Comparison of ENCODE assay signal across 7 cellular contexts in the genomic region with DNA sequence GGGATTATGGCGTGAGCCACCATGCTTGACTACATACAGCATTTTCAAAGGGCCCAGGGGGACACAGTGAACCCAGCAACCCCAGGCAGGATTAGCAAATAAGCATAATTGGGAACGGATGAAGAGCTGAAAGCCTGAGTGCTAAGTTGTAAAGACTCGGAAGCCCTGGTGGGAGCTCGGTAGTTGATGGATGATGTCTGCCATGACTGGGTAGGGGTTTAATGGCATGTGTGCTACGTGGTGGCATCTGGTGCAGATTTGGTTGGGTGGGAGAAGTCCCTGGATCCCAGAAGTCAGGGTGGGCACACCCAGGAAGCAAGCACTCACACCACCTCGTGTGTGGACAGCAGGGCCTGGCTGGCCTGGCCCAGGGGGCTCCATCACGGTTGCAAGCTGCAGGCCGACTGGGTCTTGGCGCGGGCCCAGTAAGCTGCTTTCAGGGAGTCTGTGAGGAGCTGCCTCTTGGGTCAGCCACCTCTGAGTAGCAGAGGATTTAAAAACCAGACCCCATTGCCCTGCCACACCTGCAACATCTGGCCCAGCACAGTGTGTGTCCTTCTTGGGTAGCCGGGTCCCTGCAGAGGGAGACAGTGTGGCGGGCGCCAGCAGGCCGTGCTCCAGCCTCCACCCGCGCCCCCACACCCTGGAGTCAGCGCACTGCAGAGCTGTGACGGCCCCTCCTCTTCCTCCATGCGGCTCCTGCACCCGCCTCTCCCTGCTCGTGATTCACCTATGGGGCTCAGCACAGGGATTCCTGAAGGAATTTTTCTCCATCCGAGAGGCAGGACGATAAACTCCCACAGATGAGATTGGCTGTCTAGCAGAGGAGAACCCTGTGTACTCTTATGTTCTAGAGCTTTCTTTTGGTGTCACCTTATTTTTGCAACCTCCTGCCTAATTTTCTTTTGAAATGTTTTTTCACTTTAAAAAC.
DNase-seq lines count a peak whose midpoint lies in the region; ATAC-seq, FAIRE-seq and TF ChIP-seq lines count a peak whose summit lies in the region.
"Not testable (repeated sequence)": the region's sequence is repeated elsewhere in the genome, so short reads cannot be mapped to it uniquely, and the experiment has no call there.

No MANE protein-coding gene starts in this region.

- not testable (repeated sequence) for H3K9me3 ChIP-seq in CD8-positive, alpha-beta memory T cell (ENCODE audit: low read length); adrenal gland (replicated peaks in 1 of 3); kidney (ENCODE audit: control insufficient read depth in 1 of 2, low read length in 2 of 2); sigmoid colon

- H3K27me3 ChIP-seq in CD8-positive, alpha-beta memory T cell (ENCODE audit: insufficient read depth, low read length, poor library complexity, severe bottlenecking); adrenal gland; sigmoid colon: not testable (repeated sequence)

- intact Hi-C loops in adrenal gland (cut with DNase I); Right ventricle myocardium inferior (cut with DNase I); kidney (cut with DNase I); natural killer cell (cut with micrococcal nuclease); sigmoid colon (cut with DNase I): not testable (repeated sequence)

- FAIRE-seq in kidney (lab: Jason Lieb, UNC), result not testable (repeated sequence)

- WGBS in adrenal gland, 4 donors, result 55 to 70% (median 65%) methylated on average over 11 to 20 of the region's 23 CpGs
- WGBS in sigmoid colon, 2 donors, result 89 to 90% methylated on average over 21 to 22 of the region's 23 CpGs

- not testable (repeated sequence) for H3K9me3 Mint-ChIP-seq in CD8-positive, alpha-beta memory T cell; effector memory CD8-positive, alpha-beta T cell; natural killer cell

- not testable (repeated sequence) for ATAC-seq in effector memory CD8-positive, alpha-beta T cell (replicated peaks); natural killer cell
- peak; percentile 29 for ATAC-seq in Right ventricle myocardium inferior

- TF ChIP-seq CTCF in adrenal gland (IDR thresholded peaks at IDR 0.05); kidney (IDR thresholded peaks at IDR 0.05; ENCODE audit: borderline replicate concordance, extremely low read depth, insufficient read depth); natural killer cell (IDR thresholded peaks at IDR 0.05); sigmoid colon (IDR thresholded peaks at IDR 0.05): not testable (repeated sequence)

- CTCF ChIA-PET in CD8-positive, alpha-beta memory T cell (lab: Charles Lee), result not testable (repeated sequence)

- DNase-seq in CD8-positive, alpha-beta memory T cell, result peak in 1 of 5 donors; percentile 20
- peak in 4 of 7 donors; percentile 42 to 72 (median 50) for DNase-seq in adrenal gland
- not testable (repeated sequence) for DNase-seq in effector memory CD8-positive, alpha-beta T cell; natural killer cell
- DNase-seq in Right ventricle myocardium inferior (ENCODE audit: missing footprints), result peak; percentile 56
- peak; percentile 64 for DNase-seq in kidney
- peak; percentile 64 for DNase-seq in sigmoid colon

- not testable (repeated sequence) for H3K9ac ChIP-seq in kidney (ENCODE audit: low read length in 2 of 2)

- H3K4me3 Mint-ChIP-seq in CD8-positive, alpha-beta memory T cell; effector memory CD8-positive, alpha-beta T cell; natural killer cell: not testable (repeated sequence)

- H3K4me1 ChIP-seq in CD8-positive, alpha-beta memory T cell (ENCODE audit: insufficient read depth, low read length), result peaks cover 14% of the 10 kb centered on the region
- not testable (repeated sequence) for H3K4me1 ChIP-seq in adrenal gland (replicated peaks in 1 of 2); kidney (ENCODE audit: control insufficient read depth in 1 of 2, insufficient read depth in 1 of 2, low read depth in 1 of 2, low read length in 2 of 2)
- peaks cover 0 to 10% (median 4%) of the 10 kb centered on the region in 4 donors for H3K4me1 ChIP-seq in sigmoid colon

- TF ChIP-seq EP300 in sigmoid colon (IDR thresholded peaks at IDR 0.05), result not testable (repeated sequence)

- H3K36me3 Mint-ChIP-seq in CD8-positive, alpha-beta memory T cell, result peaks cover 0 to 35% (median 4%) of the 10 kb centered on the region in 3 donors
- H3K36me3 Mint-ChIP-seq in effector memory CD8-positive, alpha-beta T cell (ENCODE audit: insufficient read depth); natural killer cell: not testable (repeated sequence)

- POLR2A ChIA-PET in CD8-positive, alpha-beta memory T cell (lab: Charles Lee), result not testable (repeated sequence)

- H3K4me3 ChIP-seq in CD8-positive, alpha-beta memory T cell (ENCODE audit: low read length); adrenal gland; kidney (ENCODE audit: low read length in 2 of 2); sigmoid colon: not testable (repeated sequence)

- H3K27me3 Mint-ChIP-seq in CD8-positive, alpha-beta memory T cell; effector memory CD8-positive, alpha-beta T cell; natural killer cell (ENCODE audit: low read depth in 2 of 2): not testable (repeated sequence)

- H3K27ac Mint-ChIP-seq in CD8-positive, alpha-beta memory T cell, result peak overlapping the region in 5 of 8 donors; percentile 6 to 92 (median 73)
- H3K27ac Mint-ChIP-seq in effector memory CD8-positive, alpha-beta T cell, result peak overlapping the region; percentile 36 to 80
- H3K27ac Mint-ChIP-seq in natural killer cell, result peak overlapping the region; percentile 94 to 96

- H3K36me3 ChIP-seq in CD8-positive, alpha-beta memory T cell (ENCODE audit: insufficient read depth, low read length); adrenal gland (replicated peaks in 1 of 2); kidney (ENCODE audit: control insufficient read depth in 1 of 2, insufficient read depth in 2 of 2, low read length in 2 of 2); sigmoid colon: not testable (repeated sequence)

- TF ChIP-seq POLR2A in adrenal gland (IDR thresholded peaks at IDR 0.05); sigmoid colon (IDR thresholded peaks at IDR 0.05): not testable (repeated sequence)

- peaks cover 21 to 33% (median 27%) of the 10 kb centered on the region in 3 donors for H3K4me1 Mint-ChIP-seq in CD8-positive, alpha-beta memory T cell
- peaks cover 11 to 13% of the 10 kb centered on the region in 2 donors for H3K4me1 Mint-ChIP-seq in effector memory CD8-positive, alpha-beta T cell (ENCODE audit: low read depth in 2 of 2)
- H3K4me1 Mint-ChIP-seq in natural killer cell, result peaks cover 44 to 57% of the 10 kb centered on the region in 2 donors

- not testable (repeated sequence) for H3K27ac ChIP-seq in CD8-positive, alpha-beta memory T cell (ENCODE audit: low read depth, low read length); kidney (ENCODE audit: low read depth in 2 of 2, low read length in 2 of 2); sigmoid colon
- H3K27ac ChIP-seq in adrenal gland, result peak overlapping the region in 2 of 5 donors; percentile 45 to 60
